ENCODE assay signal across 20 cellular contexts in genomic region chr6:55674672-55675071, GRCh38.
DNase-seq lines count a peak whose midpoint lies in the region; TF ChIP-seq lines count a peak whose summit lies in the region.
"Had no signal": no experiment of that assay in that cellular context is flagged by ENCODE, and none has a peak within 500 bp of the region (broad histone marks: within the 10 kb centered on the region; RNA-seq: fewer than 3 reads in every experiment).

No MANE protein-coding gene starts in this region.

- no peak overlapping the region for H2AFZ ChIP-seq in smooth muscle cell (ENCODE audit: low read depth)
- no peak overlapping the region for H2AFZ ChIP-seq in SK-N-SH (ENCODE audit: low read depth)

- no peak overlapping the region for H3K27ac ChIP-seq in smooth muscle cell (ENCODE audit: low read depth)
- no peak overlapping the region for H3K27ac ChIP-seq in SK-N-SH (ENCODE audit: low read depth in 2 of 2, low read length in 1 of 2)
- H3K27ac ChIP-seq: SJSA1 had no signal

- no peaks in the 10 kb centered on the region for H3K9me2 ChIP-seq in SK-N-SH

- H3F3A ChIP-seq in smooth muscle cell (ENCODE audit: low read depth) (no peaks in the 10 kb centered on the region), SK-N-SH (replicated peaks; ENCODE audit: insufficient read depth) (no peaks in the 10 kb centered on the region)

- peak; percentile 73 for DNase-seq in NCI-H69 (lab: John Stamatoyannopoulos, UW)
- DNase-seq in adipocyte (ENCODE audit: low read depth), result peak; percentile 63
- peak; percentile 41 for DNase-seq in fibroblast of peridontal ligament (ENCODE audit: extremely low read depth)
- no peak for DNase-seq in smooth muscle cell (lab: John Stamatoyannopoulos, UW; ENCODE audit: unreplicated experiment)
- DNase-seq in SK-N-SH, result no peak
- DNase-seq in HT-29 (ENCODE audit: low spot score), result no peak
- no peak for DNase-seq in MG63
- DNase-seq: ACHN; BE2C; CD8-positive, alpha-beta memory T cell; GOT3; HCEC 1CT; NCI-H1092 treated with DMSO at 0.1 percent for 48 hours; NCI-H1436 treated with DMSO at 0.1 percent for 48 hours; NCI-H187 treated with DMSO at 0.1 percent for 48 hours; NCI-H2107; NCI-H774; Right ventricle myocardium superior; T-helper 1 cell had no signal

- H4K20me1 ChIP-seq in smooth muscle cell (ENCODE audit: low read depth) (no peaks in the 10 kb centered on the region), SK-N-SH (ENCODE audit: insufficient read depth) (no peaks in the 10 kb centered on the region)

- H3K9ac ChIP-seq in adipocyte (ENCODE audit: low read length) (no peak overlapping the region), smooth muscle cell (ENCODE audit: low read depth) (no peak overlapping the region), SK-N-SH (no peak overlapping the region)

- POLR2A ChIA-PET in SK-N-SH (lab: Yijun Ruan, JAX), result no interaction called here

- H3K9me3 ChIP-seq in adipocyte (ENCODE audit: control insufficient read depth, low read length), result no peaks in the 10 kb centered on the region
- no peaks in the 10 kb centered on the region for H3K9me3 ChIP-seq in smooth muscle cell (replicated peaks; ENCODE audit: low read depth)
- no peaks in the 10 kb centered on the region for H3K9me3 ChIP-seq in SK-N-SH
- no peaks in the 10 kb centered on the region for H3K9me3 ChIP-seq in MG63
- H3K9me3 ChIP-seq: BE2C, SJSA1 had no signal

- TF ChIP-seq RAD21 in SK-N-SH (IDR thresholded peaks at IDR 0.05; ENCODE audit: low read length), result no peak

- CTCF ChIA-PET in SK-N-SH (lab: Yijun Ruan, JAX), result no interaction called here

- no peak for TF ChIP-seq CTCF in smooth muscle cell (IDR thresholded peaks at IDR 0.05; ENCODE audit: borderline replicate concordance, insufficient read depth, poor library complexity, severe bottlenecking)
- TF ChIP-seq CTCF in SK-N-SH (IDR thresholded peaks at IDR 0.05), result no peak

- no peak for TF ChIP-seq EP300 in SK-N-SH (IDR thresholded peaks at IDR 0.05; ENCODE audit: borderline replicate concordance in 1 of 2, low read depth in 1 of 2, low read length in 1 of 2)

- H3K4me2 ChIP-seq in smooth muscle cell (no peak overlapping the region), SK-N-SH (no peak overlapping the region)

- H3K79me2 ChIP-seq in smooth muscle cell (ENCODE audit: low read depth) (no peaks in the 10 kb centered on the region), SK-N-SH (ENCODE audit: insufficient read depth) (no peaks in the 10 kb centered on the region)

- 53% methylated on average over 1 of the region's 1 CpG for WGBS in smooth muscle cell (ENCODE audit: low lambda C conversion rate)
- WGBS in SK-N-SH (ENCODE audit: low lambda C conversion rate), result 7% methylated on average over 1 of the region's 1 CpG

- H3K36me3 ChIP-seq in adipocyte (ENCODE audit: control insufficient read depth, insufficient read depth, low read length, severe bottlenecking) (no peaks in the 10 kb centered on the region), smooth muscle cell (ENCODE audit: low read depth) (no peaks in the 10 kb centered on the region), SK-N-SH (replicated peaks in 1 of 2; ENCODE audit: control insufficient read depth in 1 of 2, insufficient read depth in 2 of 2, low read length in 1 of 2) (no peaks in the 10 kb centered on the region), MG63 (no peaks in the 10 kb centered on the region)
- H3K36me3 ChIP-seq: BE2C, SJSA1 had no signal

- H3K4me3 ChIP-seq in adipocyte (ENCODE audit: low read length) (no peak overlapping the region), smooth muscle cell (no peak overlapping the region), SK-N-SH (ENCODE audit: low read depth in 2 of 2, low read length in 1 of 2) (no peak overlapping the region), MG63 (no peak overlapping the region)
- H3K4me3 ChIP-seq: SJSA1 had no signal

- H3K4me1 ChIP-seq in adipocyte (ENCODE audit: control insufficient read depth, insufficient read depth, low read length) (peaks cover 20% of the 10 kb centered on the region), smooth muscle cell (ENCODE audit: low read depth) (no peaks in the 10 kb centered on the region), SK-N-SH (ENCODE audit: control insufficient read depth in 1 of 2, insufficient read depth in 2 of 2, low read depth in 1 of 2, low read length in 1 of 2) (peaks cover 0 to 2% of the 10 kb centered on the region in 2 experiments; a peak in 2 of 4 replicates)
- H3K4me1 ChIP-seq: BE2C, SJSA1 had no signal

- no peaks in the 10 kb centered on the region for H3K27me3 ChIP-seq in adipocyte (replicated peaks; ENCODE audit: control insufficient read depth, insufficient read depth, low read length)
- H3K27me3 ChIP-seq in smooth muscle cell (ENCODE audit: low read depth), result no peaks in the 10 kb centered on the region
- H3K27me3 ChIP-seq in SK-N-SH (ENCODE audit: insufficient read depth), result no peaks in the 10 kb centered on the region
- H3K27me3 ChIP-seq in MG63, result no peaks in the 10 kb centered on the region
- H3K27me3 ChIP-seq: BE2C, SJSA1 had no signal

TF ChIP-seq in SK-N-SH, 30 proteins besides CTCF, POLR2A, EP300 and RAD21:
- TF ChIP-seq MAX (IDR thresholded peaks at IDR 0.05; ENCODE audit: low read depth), result no peak
- TF ChIP-seq YY1 (IDR thresholded peaks at IDR 0.05; ENCODE audit: low read depth), result no peak
- TF ChIP-seq IRF3 (IDR thresholded peaks at IDR 0.05; ENCODE audit: low read depth, low read length), result no peak
- TF ChIP-seq GATA2 (CRISPR knock-in tag; IDR thresholded peaks at IDR 0.05), result no peak
- no peak for TF ChIP-seq CHD2 (IDR thresholded peaks at IDR 0.05; ENCODE audit: low read length, partially characterized antibody)
- no peak for TF ChIP-seq MXI1 (IDR thresholded peaks at IDR 0.05; ENCODE audit: low read depth, low read length)
- no peak for TF ChIP-seq EZH2phosphoT487 (IDR thresholded peaks at IDR 0.05; ENCODE audit: borderline replicate concordance, low read depth)
- TF ChIP-seq MEF2A (IDR thresholded peaks at IDR 0.05; ENCODE audit: borderline replicate concordance, low read depth), result no peak
- TF ChIP-seq TEAD4 (IDR thresholded peaks at IDR 0.05; ENCODE audit: borderline replicate concordance, insufficient read depth), result no peak
- no peak for TF ChIP-seq USF1 (IDR thresholded peaks at IDR 0.05; ENCODE audit: borderline replicate concordance, low read depth)
- no peak for TF ChIP-seq RXRA (IDR thresholded peaks at IDR 0.05; ENCODE audit: borderline replicate concordance, low read depth)
- TF ChIP-seq FOXM1 (IDR thresholded peaks at IDR 0.05; ENCODE audit: low read depth), result no peak
- TF ChIP-seq USF2 (IDR thresholded peaks at IDR 0.05; ENCODE audit: borderline replicate concordance, low read depth, low read length), result no peak
- TF ChIP-seq FOSL2 (IDR thresholded peaks at IDR 0.05; ENCODE audit: borderline replicate concordance, low read depth), result no peak
TF ChIP-seq in SK-N-SH: peak in this region for 0.

Comparison
In these comparisons a context has a peak if more than half of its experiments do, and no peak if none do; other contexts are left out.
1. DNase-seq: peak in NCI-H69 (single experiment), adipocyte (single experiment) and fibroblast of peridontal ligament (single experiment); none in smooth muscle cell (single experiment), SK-N-SH (single experiment), HT-29 (single experiment) and MG63 (single experiment).